Comparison of ENCODE assay signal across 25 cellular contexts in the genomic region with DNA sequence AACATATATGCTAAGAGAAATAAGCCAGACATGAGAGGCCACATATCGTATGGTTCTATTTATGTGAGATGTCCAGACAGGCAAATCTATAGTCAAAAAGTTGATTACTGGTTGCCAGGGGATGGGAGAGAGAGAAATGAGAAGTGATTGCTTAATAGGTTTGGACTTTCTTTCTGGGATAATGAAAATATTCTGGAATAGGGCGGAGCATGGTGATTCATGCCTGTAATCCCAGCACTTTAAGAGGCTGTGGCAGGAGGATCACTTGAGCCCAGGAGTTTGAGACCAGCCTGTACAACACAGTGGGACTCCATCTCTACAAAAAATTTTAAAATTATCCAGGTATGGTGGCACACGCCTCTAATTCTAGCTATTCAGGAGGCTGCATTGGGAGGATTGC. TPM values are rescaled to one million over a fixed set of nuclear protein-coding genes. Genes with fewer than 3 reads are reported as not detected.
A peak's percentile ranks its signal among the peaks of the same experiment; 100 is the strongest.
DNase-seq lines count a peak whose midpoint lies in the region; ATAC-seq, FAIRE-seq and TF ChIP-seq lines count a peak whose summit lies in the region.
"Had no signal": no experiment of that assay in that cellular context is flagged by ENCODE, and none has a peak within 500 bp of the region (broad histone marks: within the 10 kb centered on the region; RNA-seq: fewer than 3 reads in every experiment).

No MANE protein-coding gene starts in this region.

- TF ChIP-seq EP300 in SK-N-SH (IDR thresholded peaks at IDR 0.05; ENCODE audit: borderline replicate concordance in 1 of 2, low read depth in 1 of 2, low read length in 1 of 2) = no peak
- no peak for TF ChIP-seq EP300 in suprapubic skin (IDR thresholded peaks at IDR 0.05)

- POLR2A ChIA-PET in SK-N-SH (lab: Yijun Ruan, JAX) (no interaction called here), Caco-2 (lab: Charles Lee) (no interaction called here)

- H3K9me3 ChIP-seq in SK-N-SH (no peaks in the 10 kb centered on the region), RWPE2 (ENCODE audit: severe bottlenecking) (no peaks in the 10 kb centered on the region), small intestine (ENCODE audit: control insufficient read depth, low read depth) (no peaks in the 10 kb centered on the region), Caco-2 (no peaks in the 10 kb centered on the region), suprapubic skin (no peaks in the 10 kb centered on the region)
- H3K9me3 ChIP-seq: tibial nerve had no signal

- no peak for FAIRE-seq in small intestine (lab: Jason Lieb, UNC)
- FAIRE-seq: GM19239 had no signal

- H3K4me1 ChIP-seq in SK-N-SH (ENCODE audit: control insufficient read depth in 1 of 2, insufficient read depth in 2 of 2, low read depth in 1 of 2, low read length in 1 of 2) = peaks cover 0 to 10% of the 10 kb centered on the region in 2 experiments; a peak in 1 of 4 replicates
- no peaks in the 10 kb centered on the region for H3K4me1 ChIP-seq in RWPE2 (ENCODE audit: insufficient read depth, poor library complexity, severe bottlenecking)
- H3K4me1 ChIP-seq in small intestine (ENCODE audit: control insufficient read depth in 2 of 2, insufficient read depth in 1 of 2, low read depth in 1 of 2, low read length in 1 of 2) = no peaks in the 10 kb centered on the region
- no peaks in the 10 kb centered on the region for H3K4me1 ChIP-seq in Caco-2
- H3K4me1 ChIP-seq in suprapubic skin = no peaks in the 10 kb centered on the region
- H3K4me1 ChIP-seq: tibial nerve had no signal

- no TSS peak for BruUV-seq in Caco-2 (replicated peaks; lab: Mats Ljungman, UMichigan)

- H3K9me3 Mint-ChIP-seq in Caco-2 (ENCODE audit: unreplicated experiment) = no peaks in the 10 kb centered on the region
- H3K9me3 Mint-ChIP-seq: activated CD8-positive, alpha-beta T cell treated with anti-CD3 and anti-CD28 coated beads for 36 hours; endodermal cell; stimulated activated naive CD8-positive, alpha-beta T cell treated with anti-CD3 and anti-CD28 coated beads, Interleukin-15, Interleukin-2, amounts not matched to agents 100 ng/mL and 50 ng/mL, for 24 hours had no signal

- no peak for TF ChIP-seq RAD21 in SK-N-SH (IDR thresholded peaks at IDR 0.05; ENCODE audit: low read length)

- H4K20me1 ChIP-seq in SK-N-SH (ENCODE audit: insufficient read depth) = no peaks in the 10 kb centered on the region

- no peaks in the 10 kb centered on the region for H3K27me3 Mint-ChIP-seq in Caco-2 (ENCODE audit: insufficient read depth, unreplicated experiment)
- H3K27me3 Mint-ChIP-seq: stimulated activated naive CD8-positive, alpha-beta T cell treated with anti-CD3 and anti-CD28 coated beads, Interleukin-15, Interleukin-2, amounts not matched to agents 100 ng/mL and 50 ng/mL, for 24 hours had no signal

- peaks cover 14% of the 10 kb centered on the region for H3F3A ChIP-seq in SK-N-SH (replicated peaks; ENCODE audit: insufficient read depth)

- no peaks in the 10 kb centered on the region for H3K4me1 Mint-ChIP-seq in Caco-2 (ENCODE audit: low read depth, unreplicated experiment)

- TF ChIP-seq CTCF in SK-N-SH (IDR thresholded peaks at IDR 0.05) = no peak
- no peak for TF ChIP-seq CTCF in RWPE2 (IDR thresholded peaks at IDR 0.05; ENCODE audit: poor library complexity, severe bottlenecking)
- no peak for TF ChIP-seq CTCF in fibroblast of villous mesenchyme (IDR thresholded peaks at IDR 0.05; ENCODE audit: insufficient read depth, low read depth, low read length)
- TF ChIP-seq CTCF in Caco-2 (IDR thresholded peaks at IDR 0.05; ENCODE audit: insufficient read depth in 1 of 2, low read depth in 1 of 2, low read length in 1 of 2, severe bottlenecking in 1 of 2, unreplicated experiment in 1 of 2) = no peak
- no peak for TF ChIP-seq CTCF in suprapubic skin (IDR thresholded peaks at IDR 0.05)

- H3K36me3 Mint-ChIP-seq in Caco-2 (ENCODE audit: insufficient read depth, unreplicated experiment) = peaks cover 7% of the 10 kb centered on the region

- peaks cover 4% of the 10 kb centered on the region; the same call in 1 of the 2 replicates for H3K79me2 ChIP-seq in SK-N-SH (ENCODE audit: insufficient read depth)

- H3K9me2 ChIP-seq in SK-N-SH = no peaks in the 10 kb centered on the region

- H2AFZ ChIP-seq in SK-N-SH (ENCODE audit: low read depth) = no peak overlapping the region

- H3K36me3 ChIP-seq in SK-N-SH (replicated peaks in 1 of 2; ENCODE audit: control insufficient read depth in 1 of 2, insufficient read depth in 2 of 2, low read length in 1 of 2) (no peaks in the 10 kb centered on the region), RWPE2 (ENCODE audit: low read depth) (no peaks in the 10 kb centered on the region), small intestine (ENCODE audit: control insufficient read depth in 2 of 2, insufficient read depth in 2 of 2, low read length in 2 of 2) (no peaks in the 10 kb centered on the region), Caco-2 (ENCODE audit: control insufficient read depth, insufficient read depth, low read length) (no peaks in the 10 kb centered on the region), suprapubic skin (no peaks in the 10 kb centered on the region)
- H3K36me3 ChIP-seq: tibial nerve had no signal

- H3K4me3 ChIP-seq in SK-N-SH (ENCODE audit: low read depth in 2 of 2, low read length in 1 of 2) (no peak overlapping the region), RWPE2 (ENCODE audit: severe bottlenecking) (no peak overlapping the region), fibroblast of villous mesenchyme (ENCODE audit: low read depth, low read length) (no peak overlapping the region), small intestine (ENCODE audit: low read depth in 1 of 2, low read length in 2 of 2) (no peak overlapping the region), Caco-2 (ENCODE audit: low read depth, low read length) (no peak overlapping the region), suprapubic skin (no peak overlapping the region)
- H3K4me3 ChIP-seq: coronary artery, tibial nerve had no signal

- ATAC-seq in SK-N-SH treated with all-trans-retinoic acid at 6 μM for 48 hours = peak; percentile 13; the same call in 2 of the 3 replicates
- ATAC-seq in RWPE2 (ENCODE audit: low read depth) = peak; percentile 17; the same call in 1 of the 3 replicates
- ATAC-seq: activated CD4-positive, CD25-positive, alpha-beta regulatory T cell treated with anti-CD3 and anti-CD28 coated beads, Interleukin-2, amount 50 U/mL, for 24 hours; activated CD8-positive, alpha-beta T cell treated with anti-CD3 and anti-CD28 coated beads for 36 hours; left ventricle myocardium superior had no signal

- H3K27me3 ChIP-seq in SK-N-SH (ENCODE audit: insufficient read depth) (no peaks in the 10 kb centered on the region), RWPE2 (ENCODE audit: insufficient read depth, poor library complexity, severe bottlenecking) (no peaks in the 10 kb centered on the region), small intestine (ENCODE audit: control insufficient read depth in 2 of 2, insufficient read depth in 2 of 2, low read length in 2 of 2) (no peaks in the 10 kb centered on the region), Caco-2 (replicated peaks; ENCODE audit: control insufficient read depth, insufficient read depth, low read length) (no peaks in the 10 kb centered on the region), suprapubic skin (no peaks in the 10 kb centered on the region)
- H3K27me3 ChIP-seq: tibial nerve had no signal

- intact Hi-C loops in Caco-2 (cut with micrococcal nuclease; ENCODE audit: unreplicated experiment) (no loop called here), head of caudate nucleus (cut with DNase I) (no loop called here)

- H3K4me3 Mint-ChIP-seq in Caco-2 (ENCODE audit: unreplicated experiment) = no peak overlapping the region
- H3K4me3 Mint-ChIP-seq: activated CD8-positive, alpha-beta T cell treated with anti-CD3 and anti-CD28 coated beads for 36 hours; endodermal cell; stimulated activated naive CD8-positive, alpha-beta T cell treated with anti-CD3 and anti-CD28 coated beads, Interleukin-15, Interleukin-2, amounts not matched to agents 100 ng/mL and 50 ng/mL, for 24 hours had no signal

- H3K27ac Mint-ChIP-seq in Caco-2 (ENCODE audit: unreplicated experiment) = no peak overlapping the region
- H3K27ac Mint-ChIP-seq: activated CD8-positive, alpha-beta T cell treated with anti-CD3 and anti-CD28 coated beads for 36 hours; stimulated activated naive CD8-positive, alpha-beta T cell treated with anti-CD3 and anti-CD28 coated beads, Interleukin-15, Interleukin-2, amounts not matched to agents 100 ng/mL and 50 ng/mL, for 24 hours had no signal

- WGBS in SK-N-SH (ENCODE audit: low lambda C conversion rate) = 96% methylated on average over 3 of the region's 3 CpGs
- WGBS in small intestine, 3 donors = 93 to 96% (median 93%) methylated on average over 3 of the region's 3 CpGs
- 83% methylated on average over 3 of the region's 3 CpGs for WGBS in suprapubic skin

- no peak overlapping the region for H3K4me2 ChIP-seq in SK-N-SH

- H3K9ac ChIP-seq in SK-N-SH = no peak overlapping the region

- no peak for TF ChIP-seq POLR2A in suprapubic skin (IDR thresholded peaks at IDR 0.05)

- 0 out of 4 replicates have a peak overlapping the region, but pooled peaks of 1 of the 2 experiments have one; percentile 72 for H3K27ac ChIP-seq in SK-N-SH (ENCODE audit: low read depth in 2 of 2, low read length in 1 of 2)
- no peak overlapping the region for H3K27ac ChIP-seq in RWPE2 (ENCODE audit: poor library complexity, severe bottlenecking)
- H3K27ac ChIP-seq in small intestine (ENCODE audit: low read depth in 1 of 2, low read length in 1 of 2) = no peak overlapping the region
- no peak overlapping the region for H3K27ac ChIP-seq in suprapubic skin
- H3K27ac ChIP-seq: 22Rv1, coronary artery, tibial nerve had no signal

- CTCF ChIA-PET in SK-N-SH (lab: Yijun Ruan, JAX) = no interaction called here
- CTCF ChIA-PET in Caco-2 (lab: Charles Lee) = no interaction called here

- no peak for DNase-seq in SK-N-SH
- DNase-seq in RWPE2 (ENCODE audit: low spot score) = no peak
- peak; percentile 35 for DNase-seq in fibroblast of villous mesenchyme (ENCODE audit: low read depth)
- DNase-seq in small intestine = peak; percentile 24
- no peak for DNase-seq in Caco-2
- DNase-seq in suprapubic skin (ENCODE audit: low spot score in 2 of 2) = no peak
- DNase-seq in head of caudate nucleus = no peak
- DNase-seq: activated CD8-positive, alpha-beta T cell treated with anti-CD3 and anti-CD28 coated beads for 36 hours; activated gamma-delta T cell; activated T-cell treated with anti-CD3 and anti-CD28 coated beads for 4 hours; DND-41; endodermal cell; left ventricle myocardium superior; NCI-H1105 treated with DMSO at 0.1 percent for 48 hours; NCI-H510A; stimulated activated CD4-positive, alpha-beta T cell treated with anti-CD3 and anti-CD28 coated beads, Interleukin-12 subunit alpha, Interleukin-12 subunit beta, amount 100 ng/mL, for 4 hours; stimulated activated CD4-positive, alpha-beta T cell treated with anti-CD3 and anti-CD28 coated beads, Interleukin-4, amount 100 ng/mL, for 4 hours had no signal

TF ChIP-seq in SK-N-SH, 30 proteins besides CTCF, POLR2A, EP300 and RAD21 (continues in another document):
- no peak for TF ChIP-seq RXRA (IDR thresholded peaks at IDR 0.05; ENCODE audit: borderline replicate concordance, low read depth)

RNA-seq across cellular contexts. Expression of gene RBM47, which starts 22.4 kb away (rescaled TPM):
- polyA plus RNA-seq in SK-N-SH (2012; rRNA removed) (4.7 and 6.8 TPM in 2 replicates), small intestine (100 to 1,000 TPM in 1 of 3 donors, 10 to 100 TPM in 2; 49.5 to 111 (median 100.0) TPM)
- 3.9 and 4.6 TPM in 2 replicates for polyA plus RNA-seq in SK-N-SH (2012; cell fraction: cytosol; rRNA removed)
- 4.1 and 7.9 TPM in 2 replicates for polyA plus RNA-seq in SK-N-SH (2012; cell fraction: nucleus; rRNA removed)
- total RNA-seq in fibroblast of villous mesenchyme (0.64 and 0.86 TPM in 2 replicates), Caco-2 (2022) (59.1 and 62.1 TPM in 2 replicates), suprapubic skin (100 to 1,000 TPM in 1 of 4 donors, 10 to 100 TPM in 3; 40.2 to 286 (median 47.4) TPM)
- total RNA-seq: myocyte had no signal

Comparison
In these comparisons a context has a peak if more than half of its experiments do, and no peak if none do; other contexts are left out.
1. DNase-seq: peak in fibroblast of villous mesenchyme (single experiment) and small intestine (single experiment); none in SK-N-SH (single experiment), RWPE2 (single experiment), Caco-2 (0 of 2), suprapubic skin (0 of 2) and head of caudate nucleus (0 of 42).
2. RNA of gene RBM47, which starts 22.4 kb away (total RNA-seq): 59.1 to 62.1 TPM in Caco-2 and 40.2 to 286 TPM in suprapubic skin; 0.64 to 0.86 TPM in fibroblast of villous mesenchyme; every median in the first group is over 10 times any median in the second.